ENCODE assay signal across 27 cellular contexts in genomic region chr4:130416228-130416627, GRCh38.
"Had no signal": no experiment of that assay in that cellular context is flagged by ENCODE, and none has a peak within 500 bp of the region (broad histone marks: within the 10 kb centered on the region; RNA-seq: fewer than 3 reads in every experiment).

No MANE protein-coding gene starts in this region.

- H3K27me3 ChIP-seq: hepatocyte, left lung, pancreas, sigmoid colon, tibial nerve, uterus had no signal

- H3K27ac ChIP-seq: hepatocyte, left lung, lower lobe of right lung, pancreas, prostate gland, sigmoid colon, tibial nerve, uterus had no signal

- H3K9me3 ChIP-seq: lower lobe of right lung, pancreas, prostate gland, sigmoid colon, tibial nerve, uterus had no signal

- FAIRE-seq: pancreas had no signal

- DNase-seq: islet precursor cell; kidney glomerular epithelial cell; left colon; left lung; lower lobe of right lung; mammary epithelial cell; mesenchymal stem cell; naive thymus-derived CD8-positive, alpha-beta T cell; nucleus accumbens; pancreas; posterior cingulate gyrus; retina; right cardiac atrium; sigmoid colon; stimulated activated CD4-positive, alpha-beta T cell treated with anti-CD3 and anti-CD28 coated beads, Interleukin-1b, Interleukin-23, amount 100 ng/mL, for 48 hours; stimulated activated CD4-positive, alpha-beta T cell treated with anti-CD3 and anti-CD28 coated beads, Interleukin-2, amount 100 ng/mL, for 48 hours; stimulated activated CD4-positive, alpha-beta T cell treated with anti-CD3 and anti-CD28 coated beads, Interleukin-4, amount 100 ng/mL, for 4 hours; stimulated activated CD8-positive, alpha-beta memory T cell treated with anti-CD3 and anti-CD28 coated beads, Interleukin-4, amount 100 ng/mL, for 48 hours; stimulated activated naive CD4-positive, alpha-beta T cell treated with Interleukin-2 at 50 U/mL for 16 hours; stimulated activated naive CD8-positive, alpha-beta T cell treated with anti-CD3 and anti-CD28 coated beads, Interleukin-15, amount 100 ng/mL, for 72 hours; substantia nigra; uterus had no signal

- H2AFZ ChIP-seq: hepatocyte had no signal

- H3K4me2 ChIP-seq: hepatocyte, smooth muscle cell had no signal

- H3K79me2 ChIP-seq: hepatocyte had no signal

- H3K4me3 ChIP-seq: hepatocyte, left lung, lower lobe of right lung, pancreas, prostate gland, sigmoid colon, smooth muscle cell, tibial nerve, uterus had no signal

- H3K4me1 ChIP-seq: left lung, lower lobe of right lung, pancreas, prostate gland, sigmoid colon, tibial nerve, uterus had no signal

- H3K36me3 ChIP-seq: left lung, lower lobe of right lung, pancreas, prostate gland, sigmoid colon, tibial nerve, uterus had no signal

- ATAC-seq: left colon; left lung; lower lobe of right lung; naive thymus-derived CD8-positive, alpha-beta T cell; pancreas; right cardiac atrium; stimulated activated memory B cell treated with anti-CD40 and anti-IgM and Interleukin-4, amounts not matched to agents 10 μg/mL and 1 μg/mL and 100 μg/mL, for 72 hours; stimulated activated naive CD8-positive, alpha-beta T cell treated with anti-CD3 and anti-CD28 coated beads, Interleukin-15, amount 100 ng/mL, for 72 hours had no signal
